14 cellular contexts compared by ENCODE assay signal in genomic region chr2:177972782-177973181, GRCh38.
"Had no signal": no experiment of that assay in that cellular context is flagged by ENCODE, and none has a peak within 500 bp of the region (broad histone marks: within the 10 kb centered on the region; RNA-seq: fewer than 3 reads in every experiment).

No MANE protein-coding gene starts in this region.

- H3K9me3 ChIP-seq: ascending aorta, lower lobe of right lung, tibial artery had no signal

- ATAC-seq: activated CD4-positive, alpha-beta T cell treated with anti-CD3 and anti-CD28 coated beads for 36 hours; activated naive CD8-positive, alpha-beta T cell treated with anti-CD3 and anti-CD28 coated beads, Interleukin-2, amount 50 U/mL, for 24 hours; esophagus mucosa; lower lobe of right lung; sciatic nerve; stimulated activated memory B cell treated with anti-CD40 and anti-IgM and Interleukin-4, amounts not matched to agents 10 μg/mL and 1 μg/mL and 100 μg/mL, for 72 hours had no signal

- H3K4me3 Mint-ChIP-seq: activated CD4-positive, alpha-beta T cell treated with anti-CD3 and anti-CD28 coated beads for 36 hours; activated naive CD8-positive, alpha-beta T cell treated with anti-CD3 and anti-CD28 coated beads, Interleukin-2, amount 50 U/mL, for 24 hours; naive B cell; stimulated activated memory B cell treated with anti-CD40 and anti-IgM and Interleukin-4, amounts not matched to agents 10 μg/mL and 1 μg/mL and 100 μg/mL, for 72 hours had no signal

- DNase-seq: activated CD4-positive, alpha-beta T cell treated with anti-CD3 and anti-CD28 coated beads for 36 hours; activated naive CD4-positive, alpha-beta T cell treated with Interleukin-2 at 50 U/mL for 16 hours; activated naive CD8-positive, alpha-beta T cell treated with anti-CD3 and anti-CD28 coated beads, Interleukin-2, amount 50 U/mL, for 24 hours; lower lobe of right lung; naive B cell; spleen; stimulated activated CD4-positive, alpha-beta T cell treated with anti-CD3 and anti-CD28 coated beads, Interleukin-1b, Interleukin-23, amount 100 ng/mL, for 48 hours; T1000; tibial artery had no signal

- H3K36me3 ChIP-seq: ascending aorta, lower lobe of right lung, spleen, tibial artery had no signal

- H3K4me3 ChIP-seq: ascending aorta, lower lobe of right lung, spleen, tibial artery had no signal

- H3K9me3 Mint-ChIP-seq: activated naive CD8-positive, alpha-beta T cell treated with anti-CD3 and anti-CD28 coated beads, Interleukin-2, amount 50 U/mL, for 24 hours; naive B cell; stimulated activated memory B cell treated with anti-CD40 and anti-IgM and Interleukin-4, amounts not matched to agents 10 μg/mL and 1 μg/mL and 100 μg/mL, for 72 hours had no signal

- H3K36me3 Mint-ChIP-seq: naive B cell; stimulated activated memory B cell treated with anti-CD40 and anti-IgM and Interleukin-4, amounts not matched to agents 10 μg/mL and 1 μg/mL and 100 μg/mL, for 72 hours had no signal

- H3K27me3 Mint-ChIP-seq: stimulated activated memory B cell treated with anti-CD40 and anti-IgM and Interleukin-4, amounts not matched to agents 10 μg/mL and 1 μg/mL and 100 μg/mL, for 72 hours had no signal

- H3K27ac ChIP-seq: ascending aorta, lower lobe of right lung, spleen, tibial artery, VCaP had no signal

- H3K27ac Mint-ChIP-seq: activated CD4-positive, alpha-beta T cell treated with anti-CD3 and anti-CD28 coated beads for 36 hours; activated naive CD8-positive, alpha-beta T cell treated with anti-CD3 and anti-CD28 coated beads, Interleukin-2, amount 50 U/mL, for 24 hours; naive B cell; stimulated activated memory B cell treated with anti-CD40 and anti-IgM and Interleukin-4, amounts not matched to agents 10 μg/mL and 1 μg/mL and 100 μg/mL, for 72 hours had no signal

- H3K27me3 ChIP-seq: ascending aorta, spleen, tibial artery had no signal

- H3K4me1 Mint-ChIP-seq: activated CD4-positive, alpha-beta T cell treated with anti-CD3 and anti-CD28 coated beads for 36 hours; activated naive CD8-positive, alpha-beta T cell treated with anti-CD3 and anti-CD28 coated beads, Interleukin-2, amount 50 U/mL, for 24 hours; naive B cell; stimulated activated memory B cell treated with anti-CD40 and anti-IgM and Interleukin-4, amounts not matched to agents 10 μg/mL and 1 μg/mL and 100 μg/mL, for 72 hours had no signal

- H3K4me1 ChIP-seq: ascending aorta, lower lobe of right lung, spleen, tibial artery had no signal
